ENCODE assay signal across 8 cellular contexts in the genomic region with DNA sequence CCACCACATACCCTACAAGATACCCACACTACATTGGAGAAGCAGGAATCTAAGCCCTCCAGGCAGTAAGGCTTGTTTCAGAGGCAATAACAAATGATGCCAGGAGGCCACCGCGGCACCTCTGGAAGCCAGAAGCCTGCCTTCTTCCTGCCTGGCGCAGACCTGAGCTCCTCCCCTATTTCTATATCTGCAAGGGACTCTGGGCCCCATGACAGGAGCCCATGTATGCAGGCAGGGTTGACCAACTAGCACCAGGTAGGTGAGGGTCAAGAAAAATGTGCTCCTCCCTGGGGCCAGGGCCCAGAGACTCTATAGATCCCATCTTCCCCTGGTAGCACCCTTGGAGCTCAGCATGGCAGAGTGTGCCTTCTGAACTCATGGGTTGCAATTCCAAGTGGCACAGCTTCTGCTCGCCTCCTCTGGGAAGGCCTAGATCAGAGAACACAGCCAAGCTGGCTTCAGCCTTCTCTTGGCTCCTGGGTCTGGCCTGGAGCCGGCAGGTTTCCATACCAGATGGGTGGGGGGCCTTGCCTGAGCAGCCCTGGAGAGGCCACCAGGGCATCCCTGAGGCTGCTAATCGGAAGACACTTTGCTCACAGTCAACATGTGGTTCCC.
DNase-seq lines count a peak whose midpoint lies in the region; ATAC-seq, FAIRE-seq and TF ChIP-seq lines count a peak whose summit lies in the region.

No MANE protein-coding gene starts in this region.

- no peak for DNase-seq in activated CD4-positive, alpha-beta T cell treated with anti-CD3 and anti-CD28 coated beads for 36 hours
- DNase-seq in activated CD4-positive, alpha-beta T cell treated with anti-CD3 and anti-CD28 coated beads, Interleukin-2, amount 50 U/mL, for 4 hours = no peak
- no peak for DNase-seq in H1 (ENCODE audit: low read depth in 1 of 2, low spot score in 2 of 2)
- no peak for DNase-seq in testis
- no peak for DNase-seq in kidney tubule cell (ENCODE audit: low spot score)
- DNase-seq in iPS-NIHi11 (ENCODE audit: low spot score) = no peak

- H3K27ac ChIP-seq in H1 (ENCODE audit: low read depth, low read length) = no peak overlapping the region
- peak overlapping the region; percentile 40 to 78 for H3K27ac ChIP-seq in testis

- H2BK5ac ChIP-seq in H1 (ENCODE audit: low read depth, low read length) = no peak overlapping the region

- WGBS in H1 (ENCODE audit: extremely low coverage in 1 of 2, insufficient coverage in 1 of 2, insufficient read length in 1 of 2, insufficient replicate concordance in 2 of 2, low coverage in 1 of 2, low lambda C conversion rate in 2 of 2, missing lambda C conversion rate in 1 of 2), 2 experiments = 85% methylated on average over 6 of the region's 6 CpGs; no CpG with 5 or more reads in 1 of the 2 experiments
- 70 to 94% methylated on average over 3 to 6 of the region's 6 CpGs for WGBS in testis, 2 donors

- peak; percentile 14 for ATAC-seq in activated CD4-positive, alpha-beta T cell treated with anti-CD3 and anti-CD28 coated beads for 36 hours
- ATAC-seq in HG03432 (IDR thresholded peaks at IDR 0.05; ENCODE audit: unreplicated experiment) (peak; percentile 26), GM18870 (IDR thresholded peaks at IDR 0.05; ENCODE audit: unreplicated experiment) (no peak)

- peaks cover 50% of the 10 kb centered on the region for H3K4me1 Mint-ChIP-seq in activated CD4-positive, alpha-beta T cell treated with anti-CD3 and anti-CD28 coated beads for 36 hours

- H3K36me3 ChIP-seq in H1 (ENCODE audit: control insufficient read depth in 2 of 4, insufficient read depth in 4 of 4, low read length in 3 of 4) = no peaks in the 10 kb centered on the region
- no peaks in the 10 kb centered on the region for H3K36me3 ChIP-seq in testis (ENCODE audit: low read depth, missing control alignments)

- peaks cover 36% of the 10 kb centered on the region for H3K36me3 Mint-ChIP-seq in activated CD4-positive, alpha-beta T cell treated with anti-CD3 and anti-CD28 coated beads for 36 hours (ENCODE audit: low read depth)

- no peak for TF ChIP-seq EP300 in H1 (IDR thresholded peaks at IDR 0.05; ENCODE audit: borderline replicate concordance in 1 of 2, low read depth in 2 of 2, low read length in 2 of 2)

- no peak overlapping the region for H3K56ac ChIP-seq in H1 (replicated peaks; ENCODE audit: insufficient read length, low read depth, low read length)

- H3K9ac ChIP-seq in H1 (replicated peaks in 1 of 4; ENCODE audit: extremely low read depth in 1 of 4, low read depth in 3 of 4, low read length in 3 of 4) = no peak overlapping the region

- peaks cover 0 to 7% (median 4%) of the 10 kb centered on the region in 4 experiments; a peak in 5 of 7 replicates for H3K4me1 ChIP-seq in H1 (replicated peaks in 1 of 4; ENCODE audit: control insufficient read depth in 3 of 4, insufficient read depth in 4 of 4, low read length in 3 of 4)
- peaks cover 43% of the 10 kb centered on the region for H3K4me1 ChIP-seq in testis

- no peak overlapping the region for H2AK5ac ChIP-seq in H1 (ENCODE audit: low read depth, low read length)

- H3K4me3 ChIP-seq in H1 (ENCODE audit: extremely low read depth in 1 of 4, insufficient read depth in 2 of 4, low read depth in 3 of 4, low read length in 4 of 4) = no peak overlapping the region
- no peak overlapping the region for H3K4me3 ChIP-seq in testis

- H4K5ac ChIP-seq in H1 (ENCODE audit: insufficient read length, low read depth, low read length) = no peak overlapping the region

- H3K27me3 ChIP-seq in H1 (replicated peaks in 1 of 4; ENCODE audit: control insufficient read depth in 3 of 4, extremely low read depth in 1 of 4, insufficient read depth in 3 of 4, low read length in 3 of 4) (no peaks in the 10 kb centered on the region), testis (no peaks in the 10 kb centered on the region)

- TF ChIP-seq POLR2A in H1 (IDR thresholded peaks at IDR 0.05; ENCODE audit: control extremely low read depth in 1 of 2, low read depth in 2 of 2, low read length in 2 of 2) (no peak), testis (IDR thresholded peaks at IDR 0.05) (no peak)

- no peaks in the 10 kb centered on the region for H4K20me1 ChIP-seq in H1 (replicated peaks in 1 of 2; ENCODE audit: control insufficient read depth in 1 of 2, insufficient read depth in 2 of 2, low read length in 2 of 2)

- POLR2A ChIA-PET in activated CD4-positive, alpha-beta T cell treated with anti-CD3 and anti-CD28 coated beads for 36 hours (lab: Charles Lee) = interaction anchor here (0.7 to 1.1 kb wide), 3 partner anchors 29 to 103 kb away, joined by 3 to 6 read pairs (median 3); no protein-coding TSS in a partner anchor
- POLR2A ChIA-PET in H1 (lab: Charles Lee; ENCODE audit: partially characterized antibody) = no interaction called here

- no peaks in the 10 kb centered on the region for H3K79me2 ChIP-seq in H1 (ENCODE audit: control insufficient read depth in 1 of 2, insufficient read depth in 2 of 2, low read length in 2 of 2)

- TF ChIP-seq RAD21 in H1 (IDR thresholded peaks at IDR 0.05 in 1 of 2, conservative IDR thresholded peaks at IDR 0.05 in 1 of 2; ENCODE audit: low read depth in 2 of 2, low read length in 2 of 2) = no peak

- no peak overlapping the region for H4K91ac ChIP-seq in H1 (replicated peaks; ENCODE audit: insufficient read length, low read length)

- H2BK20ac ChIP-seq in H1 (ENCODE audit: low read length) = no peak overlapping the region

- CTCF ChIA-PET in activated CD4-positive, alpha-beta T cell treated with anti-CD3 and anti-CD28 coated beads for 36 hours (lab: Charles Lee) = interaction anchor here (0.6 to 4.2 kb wide), 38 partner anchors 9 to 504 kb away, joined by 3 to 45 read pairs (median 4); no protein-coding TSS in a partner anchor
- CTCF ChIA-PET in H1 (lab: Charles Lee; ENCODE audit: partially characterized antibody) = interaction anchor here (0.6 to 14.1 kb wide), 47 partner anchors 9 to 361 kb away, joined by 3 to 184 read pairs (median 4); no protein-coding TSS in a partner anchor

- H3K27ac Mint-ChIP-seq in activated CD4-positive, alpha-beta T cell treated with anti-CD3 and anti-CD28 coated beads for 36 hours = peak overlapping the region; percentile 85

- H3K14ac ChIP-seq in H1 (ENCODE audit: insufficient read length) = no peak overlapping the region

- H3K23ac ChIP-seq in H1 (ENCODE audit: insufficient read length) = no peak overlapping the region

- H3K9me3 ChIP-seq in H1 (ENCODE audit: insufficient read depth in 2 of 2, low read depth in 1 of 2, low read length in 1 of 2) = no peaks in the 10 kb centered on the region
- no peaks in the 10 kb centered on the region for H3K9me3 ChIP-seq in testis

- no peak overlapping the region for H3K4me2 ChIP-seq in H1 (ENCODE audit: insufficient read depth in 1 of 2, low read depth in 2 of 2, low read length in 2 of 2)

- no peak for TF ChIP-seq CTCF in H1 (IDR thresholded peaks at IDR 0.05; ENCODE audit: control extremely low read depth in 1 of 3, insufficient read depth in 1 of 3, low read depth in 1 of 3, low read length in 3 of 3)
- TF ChIP-seq CTCF in testis (IDR thresholded peaks at IDR 0.05) = no peak

- H3K9me3 Mint-ChIP-seq in activated CD4-positive, alpha-beta T cell treated with anti-CD3 and anti-CD28 coated beads for 36 hours (ENCODE audit: low read depth) = no peaks in the 10 kb centered on the region

- 0 out of 2 replicates have a peak overlapping the region, but pooled peaks have one; percentile 75 for H2BK12ac ChIP-seq in H1 (ENCODE audit: low read depth, low read length)

- peak overlapping the region; percentile 32 for H3K4ac ChIP-seq in H1 (replicated peaks; ENCODE audit: insufficient read length, low read depth, low read length)

- H3K18ac ChIP-seq in H1 (ENCODE audit: extremely low read depth, low read length) = no peak overlapping the region

- H3K79me1 ChIP-seq in H1 (ENCODE audit: low read depth, low read length) = no peaks in the 10 kb centered on the region

- intact Hi-C loops in activated CD4-positive, alpha-beta T cell treated with anti-CD3 and anti-CD28 coated beads for 36 hours (cut with DNase I, micrococcal nuclease) = loop anchor here (1.0 to 2.0 kb wide), 7 partner anchors 29 to 195 kb away; no protein-coding TSS in a partner anchor
- intact Hi-C loops in testis (cut with DNase I; ENCODE audit: low total_unique reads) = no loop called here

- no peak overlapping the region for H2AFZ ChIP-seq in H1 (ENCODE audit: low read length)

- peak overlapping the region; percentile 65 for H4K8ac ChIP-seq in H1 (ENCODE audit: extremely low read depth, insufficient read depth, low read length)

- no peaks in the 10 kb centered on the region for H3K27me3 Mint-ChIP-seq in activated CD4-positive, alpha-beta T cell treated with anti-CD3 and anti-CD28 coated beads for 36 hours

- no peak overlapping the region for H3K4me3 Mint-ChIP-seq in activated CD4-positive, alpha-beta T cell treated with anti-CD3 and anti-CD28 coated beads for 36 hours

- FAIRE-seq in H1 (lab: Jason Lieb, UNC) = no peak

- H3K23me2 ChIP-seq in H1 (ENCODE audit: low read depth, low read length) = peaks cover 2% of the 10 kb centered on the region; the same call in 1 of the 2 replicates

- H2BK120ac ChIP-seq in H1 (replicated peaks; ENCODE audit: low read depth, low read length) = no peak overlapping the region

- no peak overlapping the region for H2BK15ac ChIP-seq in H1 (ENCODE audit: low read length)

TF ChIP-seq in H1, 55 proteins besides CTCF, POLR2A, EP300 and RAD21 (continues in another document):
- no peak for TF ChIP-seq MAFK (IDR thresholded peaks at IDR 0.05; ENCODE audit: low read depth, low read length)
